8 cellular contexts compared by ENCODE assay signal in the genomic region with DNA sequence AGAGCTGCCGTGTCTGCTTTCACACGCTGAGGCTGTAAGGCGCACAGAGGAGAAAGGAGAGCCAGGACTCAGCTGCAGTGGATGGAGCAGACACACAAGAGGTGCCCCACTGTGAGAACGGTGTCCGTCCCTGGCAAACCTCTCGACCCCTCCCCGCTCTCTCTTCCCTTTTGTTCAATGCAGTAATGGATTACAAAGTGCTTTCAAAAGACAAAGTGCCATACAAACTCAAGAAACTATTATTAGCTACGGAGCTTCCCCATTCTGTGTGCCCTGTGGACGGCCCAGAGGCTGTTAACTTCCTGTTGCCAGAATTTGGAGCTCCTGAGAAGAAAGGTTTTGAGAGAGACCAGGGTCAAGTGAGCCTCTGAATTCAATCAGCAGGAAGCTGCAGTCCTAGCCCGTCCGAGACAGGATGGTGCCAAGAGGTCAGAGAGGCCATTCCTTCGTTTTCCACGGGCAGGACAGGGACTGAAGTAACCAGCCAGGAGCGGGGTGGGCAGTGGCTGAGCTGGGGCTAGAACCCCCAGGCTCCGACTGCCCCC. TPM values are rescaled to one million over a fixed set of nuclear protein-coding genes. Genes with fewer than 3 reads are reported as not detected.
DNase-seq lines count a peak whose midpoint lies in the region; ATAC-seq and TF ChIP-seq lines count a peak whose summit lies in the region.
"Had no signal": no experiment of that assay in that cellular context is flagged by ENCODE, and none has a peak within 500 bp of the region (broad histone marks: within the 10 kb centered on the region; RNA-seq: fewer than 3 reads in every experiment).

No MANE protein-coding gene starts in this region.

- no peak overlapping the region for H3K4ac ChIP-seq in IMR-90 (ENCODE audit: low read depth, low read length)

- dilution Hi-C loops in IMR-90 (cut with HindIII; ENCODE audit: low sequenced_read_pairs, unreplicated experiment): no loop called here

- H4K8ac ChIP-seq in IMR-90 (ENCODE audit: low read depth in 2 of 2, low read length in 2 of 2): no peak overlapping the region

- no peak overlapping the region for H2BK20ac ChIP-seq in IMR-90 (ENCODE audit: low read depth, low read length)

- no peaks in the 10 kb centered on the region for H3K79me1 ChIP-seq in IMR-90 (ENCODE audit: low read depth in 1 of 2, low read length in 2 of 2)

- no peak overlapping the region for H2BK120ac ChIP-seq in IMR-90 (ENCODE audit: low read depth, low read length)

- POLR2A ChIA-PET in IMR-90 (lab: Charles Lee; ENCODE audit: unreplicated experiment): no interaction called here

- H3K9me1 ChIP-seq in IMR-90 (ENCODE audit: insufficient read depth, low read length): no peaks in the 10 kb centered on the region

- TF ChIP-seq POLR2A in IMR-90 (IDR thresholded peaks at IDR 0.05; ENCODE audit: low read depth, low read length): no peak
- TF ChIP-seq POLR2A in heart left ventricle (IDR thresholded peaks at IDR 0.05): no peak
- no peak for TF ChIP-seq POLR2A in sigmoid colon (IDR thresholded peaks at IDR 0.05)
- TF ChIP-seq POLR2A in GM18505 (IDR thresholded peaks at IDR 0.05; ENCODE audit: borderline replicate concordance, extremely low read depth, insufficient read depth, insufficient read length): no peak

- H3K18ac ChIP-seq in IMR-90 (ENCODE audit: low read depth, low read length): no peak overlapping the region

- no peak overlapping the region for H2AK5ac ChIP-seq in IMR-90 (ENCODE audit: low read depth, low read length)

- no peak overlapping the region for H2BK5ac ChIP-seq in IMR-90 (ENCODE audit: low read depth, low read length, poor library complexity, severe bottlenecking)

- H3K36me3 ChIP-seq in IMR-90 (ENCODE audit: control insufficient read depth, insufficient read depth, low read length) (no peaks in the 10 kb centered on the region), heart left ventricle (peaks cover 0 to 88% (median 65%) of the 10 kb centered on the region in 9 donors), sigmoid colon (peaks cover 12 to 59% (median 21%) of the 10 kb centered on the region in 4 donors)

- H3K4me1 ChIP-seq in IMR-90 (ENCODE audit: control insufficient read depth, insufficient read depth, low read length) (no peaks in the 10 kb centered on the region), heart left ventricle (peaks cover 2 to 92% (median 70%) of the 10 kb centered on the region in 12 donors), sigmoid colon (peaks cover 0 to 94% (median 82%) of the 10 kb centered on the region in 4 donors)

- no peak overlapping the region for H3K9ac ChIP-seq in IMR-90 (ENCODE audit: low read depth, low read length)

- H4K20me1 ChIP-seq in IMR-90 (ENCODE audit: insufficient read depth, low read length): no peaks in the 10 kb centered on the region

- 80% methylated on average over 5 of the region's 15 CpGs; no CpG with 5 or more reads in 1 of the 2 experiments for WGBS in IMR-90 (ENCODE audit: extremely low coverage in 2 of 2, insufficient read length in 1 of 2), 2 experiments
- 38 to 47% (median 44%) methylated on average over 13 to 15 of the region's 15 CpGs for WGBS in heart left ventricle, 4 donors
- WGBS in sigmoid colon, 2 donors: 61 to 74% methylated on average over 15 of the region's 15 CpGs

- H4K5ac ChIP-seq in IMR-90 (ENCODE audit: low read depth, low read length): no peak overlapping the region

- no peak overlapping the region for H3K27ac ChIP-seq in IMR-90 (ENCODE audit: insufficient read depth, low read length)
- H3K27ac ChIP-seq in heart left ventricle: peak overlapping the region in 11 of 12 donors; percentile 36 to 83 (median 60)
- peak overlapping the region; percentile 58 to 86 (median 80) for H3K27ac ChIP-seq in sigmoid colon

- no peak overlapping the region for H2BK15ac ChIP-seq in IMR-90 (ENCODE audit: low read depth, low read length)

- no peak for TF ChIP-seq RAD21 in IMR-90 (IDR thresholded peaks at IDR 0.05; ENCODE audit: low read length)

- no peak overlapping the region for H4K91ac ChIP-seq in IMR-90 (ENCODE audit: insufficient read depth, low read depth, low read length)

- TF ChIP-seq CTCF in IMR-90 (conservative IDR thresholded peaks at IDR 0.05; ENCODE audit: low read depth, low read length) (no peak), heart left ventricle (IDR thresholded peaks at IDR 0.05) (no peak), sigmoid colon (IDR thresholded peaks at IDR 0.05) (no peak)

- no peak overlapping the region for H3K4me3 ChIP-seq in IMR-90 (ENCODE audit: insufficient read depth, low read depth, low read length)
- peak overlapping the region in 2 of 12 donors; percentile 3 to 40 for H3K4me3 ChIP-seq in heart left ventricle
- peak overlapping the region in 2 of 4 donors; percentile 9 to 20 for H3K4me3 ChIP-seq in sigmoid colon

- H3K9me3 ChIP-seq in IMR-90 (ENCODE audit: control insufficient read depth, insufficient read depth, low read length) (no peaks in the 10 kb centered on the region), heart left ventricle (no peaks in the 10 kb centered on the region), sigmoid colon (no peaks in the 10 kb centered on the region)

- H3K14ac ChIP-seq in IMR-90 (replicated peaks; ENCODE audit: low read depth, low read length): no peak overlapping the region

- intact Hi-C loops in IMR-90 (cut with micrococcal nuclease) (no loop called here), heart left ventricle (cut with DNase I) (loop anchor here in 1 of 10 donors (10.0 kb wide), 1 partner anchor 405 kb away; no protein-coding TSS in a partner anchor), sigmoid colon (cut with DNase I) (no loop called here)

- no peak overlapping the region for H3K4me2 ChIP-seq in IMR-90 (ENCODE audit: low read depth, low read length)

- H3K27me3 ChIP-seq in IMR-90 (ENCODE audit: control insufficient read depth, insufficient read depth, low read length) (no peaks in the 10 kb centered on the region; the same call in 1 of the 2 replicates), heart left ventricle (no peaks in the 10 kb centered on the region), sigmoid colon (no peaks in the 10 kb centered on the region)

- CTCF ChIA-PET in IMR-90 (lab: Yijun Ruan, JAX): interaction anchor here (0.6 kb wide), 1 partner anchor 13 kb away, joined by 3 read pairs; no protein-coding TSS in a partner anchor

- no TSS peak for BruUV-seq in IMR-90 (replicated peaks; lab: Mats Ljungman, UMichigan)

- no peak for ATAC-seq in IMR-90 (ENCODE audit: low read depth)
- ATAC-seq in heart left ventricle: peak in 3 of 4 donors; percentile 38 to 64 (median 44)
- ATAC-seq in GM18870 (IDR thresholded peaks at IDR 0.05; ENCODE audit: unreplicated experiment): no peak
- ATAC-seq in GM21360 (IDR thresholded peaks at IDR 0.05; ENCODE audit: unreplicated experiment): no peak
- no peak for ATAC-seq in GM18505 (IDR thresholded peaks at IDR 0.05; ENCODE audit: unreplicated experiment)

- in situ Hi-C loops in IMR-90 (cut with MboI; ENCODE audit: low sequenced_read_pairs): loop anchor here (5.0 kb wide), 1 partner anchor 297 kb away; no protein-coding TSS in a partner anchor

- no peak for DNase-seq in IMR-90
- peak; percentile 74 for DNase-seq in SKM-1 treated with dmso at 0.1 percent for 144 hours (lab: John Stamatoyannopoulos, UW; ENCODE audit: unreplicated experiment)
- peak in 1 of 5 donors; percentile 22 for DNase-seq in heart left ventricle
- no peak for DNase-seq in sigmoid colon
- DNase-seq: NCI-H187 had no signal

- no peak overlapping the region for H3K56ac ChIP-seq in IMR-90 (ENCODE audit: extremely low read depth, insufficient read depth, low read length)

- H3K23ac ChIP-seq in IMR-90 (ENCODE audit: low read depth, low read length): no peak overlapping the region

- H2AK9ac ChIP-seq in IMR-90 (replicated peaks; ENCODE audit: low read depth, low read length, poor library complexity): peak overlapping the region; percentile 15

- no peak for TF ChIP-seq EP300 in sigmoid colon (IDR thresholded peaks at IDR 0.05)

- no peak overlapping the region for H2AFZ ChIP-seq in IMR-90 (replicated peaks; ENCODE audit: low read length, poor library complexity)

TF ChIP-seq in IMR-90, 13 proteins besides CTCF, POLR2A, EP300 and RAD21 (continues in another document):
- TF ChIP-seq CEBPB (IDR thresholded peaks at IDR 0.05; ENCODE audit: low read depth, low read length) (no peak), MXI1 (IDR thresholded peaks at IDR 0.05; ENCODE audit: borderline replicate concordance, low read depth, low read length) (no peak), RFX5 (IDR thresholded peaks at IDR 0.05; ENCODE audit: low read depth, low read length) (no peak), NFE2L2 (IDR thresholded peaks at IDR 0.05; ENCODE audit: low read depth, low read length) (no peak), FOS (IDR thresholded peaks at IDR 0.05; ENCODE audit: low read depth, low read length) (no peak), USF2 (IDR thresholded peaks at IDR 0.05; ENCODE audit: low read depth, low read length) (no peak)

RNA-seq across cellular contexts. Expression of gene CCND2, which starts 15.8 kb away (rescaled TPM):
- total RNA-seq in IMR-90 (2012; rRNA removed): 2.3 and 2.8 TPM in 2 replicates
- polyA plus RNA-seq in IMR-90 (2012; rRNA removed): 0.73 and 1.1 TPM in 2 replicates
- 0.54 and 0.88 TPM in 2 replicates for polyA plus RNA-seq in IMR-90 (2012; cell fraction: cytosol; rRNA removed)
- polyA plus RNA-seq in IMR-90 (2012; cell fraction: nucleus; rRNA removed; ENCODE audit: low replicate concordance): 0.37 and 0.96 TPM in 2 replicates
- 100 to 1,000 TPM; 157 to 620 (median 219) TPM for total RNA-seq in heart left ventricle
- 10 to 100 TPM; 48.0 to 49.4 TPM for polyA plus RNA-seq in heart left ventricle
- total RNA-seq in sigmoid colon: 100 to 1,000 TPM in 3 of 4 donors, 10 to 100 TPM in 1; 98.7 to 178 (median 149) TPM
- polyA plus RNA-seq in sigmoid colon: 10 to 100 TPM in 1 of 3 donors, 1 to 10 TPM in 2; 7.8 to 35.0 (median 8.6) TPM

RNA-seq across cellular contexts. Expression of gene TIGAR, which starts 31.6 kb away (rescaled TPM):
- 7.3 and 13.9 TPM in 2 replicates for total RNA-seq in IMR-90 (2012; rRNA removed)
- polyA plus RNA-seq in IMR-90 (2012; rRNA removed): 9.2 and 13.7 TPM in 2 replicates
- 1.3 and 2.7 TPM in 2 replicates for polyA plus RNA-seq in IMR-90 (2012; cell fraction: cytosol; rRNA removed)
- 0.30 and 5.4 TPM in 2 replicates for polyA plus RNA-seq in IMR-90 (2012; cell fraction: nucleus; rRNA removed; ENCODE audit: low replicate concordance)
- total RNA-seq in heart left ventricle: 10 to 100 TPM in 6 of 9 donors, 1 to 10 TPM in 3; 6.4 to 16.4 (median 14.0) TPM
- polyA plus RNA-seq in heart left ventricle: 10 to 100 TPM in 1 of 2 donors, 1 to 10 TPM in 1; 3.6 to 10.2 TPM
- total RNA-seq in sigmoid colon: 1 to 10 TPM; 4.4 to 6.0 (median 5.2) TPM
- polyA plus RNA-seq in sigmoid colon: 10 to 100 TPM in 1 of 3 donors, 1 to 10 TPM in 2; 7.1 to 14.6 (median 7.8) TPM

Comparison
In these comparisons a context has a peak if more than half of its experiments do, and no peak if none do; other contexts are left out.
1. ATAC-seq: peak in heart left ventricle (3 of 4); none in IMR-90 (single experiment), GM18870 (single experiment), GM21360 (single experiment) and GM18505 (single experiment).
2. RNA of gene CCND2, which starts 15.8 kb away (total RNA-seq): 157 to 620 TPM in heart left ventricle and 98.7 to 178 TPM in sigmoid colon; 2.3 to 2.8 TPM in IMR-90; every median in the first group is over 10 times any median in the second.